ENCODE assay signal across 9 cellular contexts in genomic region chr20:35226126-35226774, GRCh38. TPM values are rescaled to one million over a fixed set of nuclear protein-coding genes. Genes with fewer than 3 reads are reported as not detected.
DNase-seq lines count a peak whose midpoint lies in the region; ATAC-seq and TF ChIP-seq lines count a peak whose summit lies in the region.
"Had no signal": no experiment of that assay in that cellular context is flagged by ENCODE, and none has a peak within 500 bp of the region (broad histone marks: within the 10 kb centered on the region; RNA-seq: fewer than 3 reads in every experiment).

MMP24 (plus strand) TSS chr20:35226690; CDS start chr20:35226739, 49 bp downstream.

- no peaks in the 10 kb centered on the region for H3K36me3 ChIP-seq in neuronal stem cell (replicated peaks in 1 of 2; ENCODE audit: control insufficient read depth in 2 of 2, insufficient read depth in 2 of 2, low read length in 2 of 2)
- H3K36me3 ChIP-seq: adrenal gland had no signal

- H2BK120ac ChIP-seq in neuronal stem cell (ENCODE audit: low read depth, low read length): no peak within 1 kb of the TSS

- H3K23ac ChIP-seq in neuronal stem cell (ENCODE audit: low read depth, low read length, poor library complexity): no peak within 1 kb of the TSS

- peak within 1 kb of the TSS; percentile 74 for H3K4me3 Mint-ChIP-seq in CD4-positive, alpha-beta T cell

- peak within 1 kb of the TSS; percentile 70 for H2AFZ ChIP-seq in neuronal stem cell (ENCODE audit: low read length)

- no peak within 1 kb of the TSS for H2AK5ac ChIP-seq in neuronal stem cell (ENCODE audit: low read depth, low read length)

- no peak for DNase-seq in CD4-positive, alpha-beta T cell
- DNase-seq in NCI-H146 (lab: John Stamatoyannopoulos, UW) (peak; percentile 45), coronary artery (ENCODE audit: low spot score) (no peak), neuronal stem cell (ENCODE audit: low spot score) (no peak), NCI-H2029 (lab: John Stamatoyannopoulos, UW) (no peak), DMS79 (lab: John Stamatoyannopoulos, UW) (no peak)

- H3K18ac ChIP-seq in neuronal stem cell (ENCODE audit: low read length): peak within 1 kb of the TSS; percentile 57

- H3K27me3 Mint-ChIP-seq in CD4-positive, alpha-beta T cell: peaks cover 49% of the 10 kb centered on the region

- no peak within 1 kb of the TSS for H2BK12ac ChIP-seq in neuronal stem cell (ENCODE audit: low read length)

- TF ChIP-seq CTCF in CD4-positive, alpha-beta T cell (IDR thresholded peaks at IDR 0.05): no peak
- no peak for TF ChIP-seq CTCF in coronary artery (IDR thresholded peaks at IDR 0.05)

- no peak within 1 kb of the TSS for H3K27ac ChIP-seq in CD4-positive, alpha-beta T cell (ENCODE audit: low read depth, low read length)
- H3K27ac ChIP-seq in coronary artery (no peak within 1 kb of the TSS), neuronal stem cell (replicated peaks; ENCODE audit: low read length) (no peak within 1 kb of the TSS)
- H3K27ac ChIP-seq: adrenal gland had no signal

- H3K4ac ChIP-seq in neuronal stem cell (ENCODE audit: low read length): no peak within 1 kb of the TSS

- H3K27ac Mint-ChIP-seq in CD4-positive, alpha-beta T cell: no peak within 1 kb of the TSS

- POLR2A ChIA-PET in CD4-positive, alpha-beta T cell (lab: Charles Lee): no interaction called here

- H3K4me1 ChIP-seq in neuronal stem cell (ENCODE audit: control insufficient read depth in 2 of 2, insufficient read depth in 1 of 2, low read depth in 1 of 2, low read length in 2 of 2): peaks cover 0 to 7% of the 10 kb centered on the region in 2 donors

- H3K9me3 Mint-ChIP-seq in CD4-positive, alpha-beta T cell: no peaks in the 10 kb centered on the region

- no peaks in the 10 kb centered on the region for H3K9me3 ChIP-seq in CD4-positive, alpha-beta T cell (ENCODE audit: control insufficient read depth, low read length)
- H3K9me3 ChIP-seq in neuronal stem cell (replicated peaks in 1 of 2; ENCODE audit: control insufficient read depth in 2 of 2, insufficient read depth in 1 of 2, low read depth in 1 of 2, low read length in 2 of 2): no peaks in the 10 kb centered on the region
- H3K9me3 ChIP-seq: adrenal gland had no signal

- no peak within 1 kb of the TSS for H2BK15ac ChIP-seq in neuronal stem cell (ENCODE audit: low read length)

- WGBS in neuronal stem cell (ENCODE audit: extremely low coverage in 2 of 2, insufficient read length in 2 of 2, insufficient replicate concordance in 1 of 2), 2 donors: no CpG with 5 or more reads among the region's 53 CpGs

- H4K8ac ChIP-seq in neuronal stem cell (ENCODE audit: low read depth, low read length): no peak within 1 kb of the TSS

- peaks cover 13% of the 10 kb centered on the region for H3K36me3 Mint-ChIP-seq in CD4-positive, alpha-beta T cell (ENCODE audit: low read depth)

- H3K4me3 ChIP-seq in coronary artery (peak within 1 kb of the TSS; percentile 74), neuronal stem cell (ENCODE audit: low read length in 2 of 2) (peak within 1 kb of the TSS; percentile 30 to 65)

- intact Hi-C loops in CD4-positive, alpha-beta T cell (cut with DNase I, micrococcal nuclease): no loop called here

- H3K14ac ChIP-seq in neuronal stem cell (ENCODE audit: low read length): no peak within 1 kb of the TSS

- ATAC-seq in CD4-positive, alpha-beta T cell (ENCODE audit: poor library complexity): no peak
- ATAC-seq in HG03469 (IDR thresholded peaks at IDR 0.05; ENCODE audit: unreplicated experiment) (no peak), HG03196 (IDR thresholded peaks at IDR 0.05; ENCODE audit: unreplicated experiment) (no peak)

- H4K91ac ChIP-seq in neuronal stem cell (ENCODE audit: low read depth, low read length, poor library complexity): no peak within 1 kb of the TSS

- H3K4me1 Mint-ChIP-seq in CD4-positive, alpha-beta T cell (ENCODE audit: low read depth): peaks cover 6% of the 10 kb centered on the region

- CTCF ChIA-PET in CD4-positive, alpha-beta T cell (lab: Charles Lee): no interaction called here

- H2BK5ac ChIP-seq in neuronal stem cell (ENCODE audit: low read length): no peak within 1 kb of the TSS

- peaks cover 23% of the 10 kb centered on the region for H3K27me3 ChIP-seq in CD4-positive, alpha-beta T cell (ENCODE audit: control insufficient read depth, insufficient read depth, low read length)
- H3K27me3 ChIP-seq in neuronal stem cell (ENCODE audit: control insufficient read depth in 3 of 3, insufficient read depth in 3 of 3, low read depth in 1 of 3, low read length in 3 of 3): peaks cover 3 to 60% (median 16%) of the 10 kb centered on the region in 3 experiments
- H3K27me3 ChIP-seq: adrenal gland had no signal

- peak within 1 kb of the TSS; percentile 80 for H3K4me2 ChIP-seq in neuronal stem cell (ENCODE audit: insufficient read depth, low read length, poor library complexity, severe bottlenecking)

- no peaks in the 10 kb centered on the region for H3K79me1 ChIP-seq in neuronal stem cell (ENCODE audit: low read depth, low read length)

- peak within 1 kb of the TSS; percentile 27 for H3K9ac ChIP-seq in neuronal stem cell (ENCODE audit: low read depth, low read length, poor library complexity)

RNA-seq across cellular contexts. Expression of gene MMP24, which starts in this region (rescaled TPM):
- total RNA-seq in CD4-positive, alpha-beta T cell: not detected
- 0.43 TPM for polyA plus RNA-seq in neuronal stem cell (2013, experiment 1 of 2)
- polyA plus RNA-seq in neuronal stem cell (2013, experiment 2 of 2): 0.42 TPM
